In the genomic region with DNA sequence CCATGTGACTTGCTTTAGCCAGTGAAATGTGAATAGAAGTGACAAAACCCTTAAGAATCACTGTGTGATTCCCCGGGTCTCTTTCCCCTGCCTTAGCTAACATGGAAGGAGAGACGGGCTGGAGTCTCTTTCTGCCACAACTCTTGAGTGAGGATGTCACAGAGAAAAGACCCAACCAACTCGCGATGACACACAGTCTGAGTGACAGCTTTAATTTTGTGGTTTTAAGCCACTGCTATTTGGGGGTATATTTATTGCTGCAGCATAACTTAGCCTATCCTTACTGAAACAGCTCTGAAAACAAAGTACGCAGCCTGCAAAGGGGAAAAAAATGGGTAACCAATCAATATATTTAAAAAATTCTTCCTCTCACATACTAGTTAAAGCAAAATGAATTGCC, we compare ENCODE assay signal across 37 cellular contexts.
A peak's percentile ranks its signal among the peaks of the same experiment; 100 is the strongest.
DNase-seq lines count a peak whose midpoint lies in the region; ATAC-seq, FAIRE-seq and TF ChIP-seq lines count a peak whose summit lies in the region.
"Had no signal": no experiment of that assay in that cellular context is flagged by ENCODE, and none has a peak within 500 bp of the region (broad histone marks: within the 10 kb centered on the region; RNA-seq: fewer than 3 reads in every experiment).

No MANE protein-coding gene starts in this region.

- no peaks in the 10 kb centered on the region for H3K79me2 ChIP-seq in HepG2 (ENCODE audit: insufficient read depth, low read length)
- no peaks in the 10 kb centered on the region for H3K79me2 ChIP-seq in K562 (ENCODE audit: control insufficient read depth, insufficient read depth, low read length)

- no peak for TF ChIP-seq CTCF in right atrium auricular region (IDR thresholded peaks at IDR 0.05)
- no peak for TF ChIP-seq CTCF in HepG2 (CRISPR knock-in tag; IDR thresholded peaks at IDR 0.05)
- no peak for TF ChIP-seq CTCF in right lobe of liver (IDR thresholded peaks at IDR 0.05)
- no peak for TF ChIP-seq CTCF in K562 (IDR thresholded peaks at IDR 0.05 in 2 of 3, conservative IDR thresholded peaks at IDR 0.05 in 1 of 3; ENCODE audit: insufficient read depth in 2 of 3, low read depth in 1 of 3, low read length in 3 of 3)
- no peak for TF ChIP-seq CTCF in type B pancreatic cell (conservative IDR thresholded peaks at IDR 0.05)
- no peak for TF ChIP-seq CTCF in gastrocnemius medialis (IDR thresholded peaks at IDR 0.05 in 4 of 5, conservative IDR thresholded peaks at IDR 0.05 in 1 of 5)

- H3K36me3 ChIP-seq in right atrium auricular region (no peaks in the 10 kb centered on the region), HepG2 (replicated peaks in 1 of 2; ENCODE audit: control insufficient read depth in 1 of 2, insufficient read depth in 2 of 2, low read length in 2 of 2) (no peaks in the 10 kb centered on the region), right lobe of liver (no peaks in the 10 kb centered on the region), K562 (ENCODE audit: control insufficient read depth, insufficient read depth, low read length) (no peaks in the 10 kb centered on the region), gastrocnemius medialis (no peaks in the 10 kb centered on the region), neuronal stem cell (replicated peaks in 1 of 2; ENCODE audit: control insufficient read depth in 2 of 2, insufficient read depth in 2 of 2, low read length in 2 of 2) (no peaks in the 10 kb centered on the region)
- H3K36me3 ChIP-seq: BE2C; BLaER1; BLaER1 treated with 17β-estradiol and CSF1 and Interleukin-3, amounts not matched to agents 10 nM and 100 nM had no signal

- ATAC-seq in HepG2 (no peak), right lobe of liver (no peak), K562 (no peak), gastrocnemius medialis (no peak)
- ATAC-seq: A549; CD8-positive, alpha-beta T cell had no signal

- no peaks in the 10 kb centered on the region for H3K4me1 ChIP-seq in right atrium auricular region
- H3K4me1 ChIP-seq in HepG2 (ENCODE audit: insufficient read depth, low read length), result no peaks in the 10 kb centered on the region
- no peaks in the 10 kb centered on the region for H3K4me1 ChIP-seq in right lobe of liver
- no peaks in the 10 kb centered on the region for H3K4me1 ChIP-seq in K562 (replicated peaks in 1 of 2; ENCODE audit: control insufficient read depth in 2 of 2, insufficient read depth in 2 of 2, low read length in 2 of 2)
- no peaks in the 10 kb centered on the region for H3K4me1 ChIP-seq in gastrocnemius medialis
- no peaks in the 10 kb centered on the region for H3K4me1 ChIP-seq in neuronal stem cell (ENCODE audit: control insufficient read depth in 2 of 2, insufficient read depth in 1 of 2, low read depth in 1 of 2, low read length in 2 of 2)
- H3K4me1 ChIP-seq: A549, Caco-2 had no signal

- H3K4me3 ChIP-seq in right atrium auricular region (no peak overlapping the region), HepG2 (replicated peaks in 1 of 3; ENCODE audit: insufficient read depth in 1 of 3, low read depth in 2 of 3, low read length in 3 of 3) (no peak overlapping the region), right lobe of liver (no peak overlapping the region), K562 (no peak overlapping the region), gastrocnemius medialis (no peak overlapping the region), neuronal stem cell (ENCODE audit: low read length in 2 of 2) (no peak overlapping the region)
- H3K4me3 ChIP-seq: A549; BLaER1; BLaER1 treated with 17β-estradiol and CSF1 and Interleukin-3, amounts not matched to agents 10 nM and 100 nM had no signal

- no peak for TF ChIP-seq POLR2A in HepG2 (IDR thresholded peaks at IDR 0.05; ENCODE audit: insufficient read depth in 1 of 2, low read depth in 2 of 2, low read length in 2 of 2)
- TF ChIP-seq POLR2A in right lobe of liver (IDR thresholded peaks at IDR 0.05), result no peak
- no peak for TF ChIP-seq POLR2A in K562 (conservative IDR thresholded peaks at IDR 0.05)
- TF ChIP-seq POLR2A in gastrocnemius medialis (IDR thresholded peaks at IDR 0.05), result no peak

- H3K9me3 Mint-ChIP-seq in type B pancreatic cell, result peaks cover 7% of the 10 kb centered on the region
- H3K9me3 Mint-ChIP-seq: CD4-positive, alpha-beta T cell had no signal

- H2AK5ac ChIP-seq in neuronal stem cell (ENCODE audit: low read depth, low read length), result no peak overlapping the region

- H3K9me3 ChIP-seq in right atrium auricular region (no peaks in the 10 kb centered on the region), HepG2 (ENCODE audit: low read length) (no peaks in the 10 kb centered on the region), right lobe of liver (no peaks in the 10 kb centered on the region), K562 (replicated peaks; ENCODE audit: control insufficient read depth, insufficient read depth, low read depth, low read length) (no peaks in the 10 kb centered on the region), gastrocnemius medialis (no peaks in the 10 kb centered on the region), neuronal stem cell (replicated peaks in 1 of 2; ENCODE audit: control insufficient read depth in 2 of 2, insufficient read depth in 1 of 2, low read depth in 1 of 2, low read length in 2 of 2) (peaks cover 0 to 1% of the 10 kb centered on the region in 2 donors)
- H3K9me3 ChIP-seq: A549, BE2C, Caco-2 had no signal

- H3K36me3 Mint-ChIP-seq in type B pancreatic cell, result no peaks in the 10 kb centered on the region
- H3K36me3 Mint-ChIP-seq: CD14-positive monocyte; CD4-positive, alpha-beta memory T cell; CD4-positive, CD25-positive, alpha-beta regulatory T cell; CD8-positive, alpha-beta memory T cell; CD8-positive, alpha-beta T cell had no signal

- WGBS in HepG2 (ENCODE audit: low lambda C conversion rate), result 11% methylated on average over 5 of the region's 5 CpGs
- WGBS in right lobe of liver (ENCODE audit: insufficient coverage, low coverage, low lambda C conversion rate, missing lambda C conversion rate), result 63% methylated on average over 5 of the region's 5 CpGs
- WGBS in K562 (ENCODE audit: insufficient coverage, low coverage, missing lambda C conversion rate), result 1% methylated on average over 5 of the region's 5 CpGs
- no CpG with 5 or more reads among the region's 5 CpGs for WGBS in neuronal stem cell (ENCODE audit: extremely low coverage in 2 of 2, insufficient read length in 2 of 2, insufficient replicate concordance in 1 of 2), 2 donors

- H4K20me1 ChIP-seq in HepG2 (ENCODE audit: insufficient read depth, low read length) (no peaks in the 10 kb centered on the region), K562 (replicated peaks; ENCODE audit: control insufficient read depth, insufficient read depth, low read length) (no peaks in the 10 kb centered on the region)
- H4K20me1 ChIP-seq: BLaER1; BLaER1 treated with 17β-estradiol and CSF1 and Interleukin-3, amounts not matched to agents 10 nM and 100 nM had no signal

- no peak overlapping the region for H3K4ac ChIP-seq in neuronal stem cell (ENCODE audit: low read length)

- TF ChIP-seq RAD21 in HepG2 (CRISPR knock-in tag; IDR thresholded peaks at IDR 0.05) (no peak), K562 (CRISPR knock-in tag; conservative IDR thresholded peaks at IDR 0.05 in 1 of 2, IDR thresholded peaks at IDR 0.05 in 1 of 2) (no peak)

- H3K18ac ChIP-seq in neuronal stem cell (ENCODE audit: low read length), result no peak overlapping the region

- H3K14ac ChIP-seq in neuronal stem cell (ENCODE audit: low read length), result no peak overlapping the region

- in situ Hi-C loops in HepG2 (cut with HindIII; ENCODE audit: extremely low pct_ligation_motif_present, low pct_unique_long_range_greater_than_20kb), result no loop called here
- in situ Hi-C loops in K562 (cut with MboI), result no loop called here
- in situ Hi-C loops in gastrocnemius medialis (cut with MboI; ENCODE audit: low sequenced_read_pairs in 4 of 4), result no loop called here

- H3K9ac ChIP-seq in HepG2 (ENCODE audit: insufficient read depth, low read depth, low read length) (no peak overlapping the region), K562 (ENCODE audit: insufficient read depth in 1 of 2, low read depth in 2 of 2, low read length in 2 of 2) (no peak overlapping the region), neuronal stem cell (ENCODE audit: low read depth, low read length, poor library complexity) (no peak overlapping the region)
- H3K9ac ChIP-seq: BLaER1; BLaER1 treated with 17β-estradiol and CSF1 and Interleukin-3, amounts not matched to agents 10 nM and 100 nM had no signal

- H3K27ac ChIP-seq in right atrium auricular region (no peak overlapping the region), HepG2 (ENCODE audit: extremely low read length, insufficient read depth, low read length) (no peak overlapping the region), right lobe of liver (no peak overlapping the region), K562 (ENCODE audit: extremely low read depth, low read depth, low read length) (no peak overlapping the region), gastrocnemius medialis (no peak overlapping the region), neuronal stem cell (replicated peaks; ENCODE audit: low read length) (no peak overlapping the region)
- H3K27ac ChIP-seq: 22Rv1; A549; BLaER1; BLaER1 treated with 17β-estradiol and CSF1 and Interleukin-3, amounts not matched to agents 10 nM and 100 nM; C4-2B had no signal

- H3K27ac Mint-ChIP-seq in type B pancreatic cell, result no peak overlapping the region
- H3K27ac Mint-ChIP-seq: B cell; CD14-positive monocyte; CD4-positive, alpha-beta memory T cell; CD4-positive, alpha-beta T cell; CD4-positive, CD25-positive, alpha-beta regulatory T cell; CD8-positive, alpha-beta memory T cell; CD8-positive, alpha-beta T cell had no signal

- H3K27me3 ChIP-seq in right atrium auricular region (no peaks in the 10 kb centered on the region), HepG2 (ENCODE audit: control insufficient read depth in 1 of 2, insufficient read depth in 2 of 2, low read length in 2 of 2) (peaks cover 0 to 5% of the 10 kb centered on the region in 2 experiments; a peak in 1 of 5 replicates), right lobe of liver (no peaks in the 10 kb centered on the region), K562 (ENCODE audit: control insufficient read depth in 2 of 2, insufficient read depth in 2 of 2, low read length in 2 of 2) (no peaks in the 10 kb centered on the region), gastrocnemius medialis (no peaks in the 10 kb centered on the region), neuronal stem cell (ENCODE audit: control insufficient read depth in 3 of 3, insufficient read depth in 3 of 3, low read depth in 1 of 3, low read length in 3 of 3) (no peaks in the 10 kb centered on the region)
- H3K27me3 ChIP-seq: BE2C; BLaER1; BLaER1 treated with 17β-estradiol and CSF1 and Interleukin-3, amounts not matched to agents 10 nM and 100 nM had no signal

- H3K23ac ChIP-seq in neuronal stem cell (ENCODE audit: low read depth, low read length, poor library complexity), result no peak overlapping the region

- DNase-seq in right atrium auricular region (ENCODE audit: low spot score) (peak; percentile 32), cardiac septum (ENCODE audit: low spot score) (no peak), HepG2 (ENCODE audit: low spot score) (no peak), right lobe of liver (no peak), K562 (ENCODE audit: extremely low read depth in 1 of 4, low spot score in 3 of 4) (no peak), type B pancreatic cell (ENCODE audit: extremely low spot score, unreplicated experiment) (peak; percentile 16), gastrocnemius medialis (no peak), neuronal stem cell (ENCODE audit: low spot score) (no peak)
- DNase-seq: 8988T; ACHN; AML-193; BE2C; C1 segment of cervical spinal cord; Caco-2; Calu3; CD4-positive, alpha-beta memory T cell; CD4-positive, alpha-beta T cell; CD4-positive, CD25-positive, alpha-beta regulatory T cell; CD8-positive, alpha-beta memory T cell; CD8-positive, alpha-beta T cell; COR-L47; DMS 273 treated with DMSO at 0.1 percent for 48 hours; DMS153; DMS53; DMS79; DMS79 treated with DMSO at 0.1 percent for 48 hours; DND-41; EL had no signal

- no peak overlapping the region for H4K8ac ChIP-seq in neuronal stem cell (ENCODE audit: low read depth, low read length)

- no peak overlapping the region for H4K91ac ChIP-seq in neuronal stem cell (ENCODE audit: low read depth, low read length, poor library complexity)

- CTCF ChIA-PET in HepG2 (lab: Yijun Ruan, JAX; ENCODE audit: low intra/inter-chr PET ratio, low total read pairs) (no interaction called here), K562 (lab: Yijun Ruan, JAX; ENCODE audit: low intra/inter-chr PET ratio) (no interaction called here)

- no peak overlapping the region for H2BK12ac ChIP-seq in neuronal stem cell (ENCODE audit: low read length)

- H3K79me1 ChIP-seq in neuronal stem cell (ENCODE audit: low read depth, low read length), result no peaks in the 10 kb centered on the region

- intact Hi-C loops in cardiac septum (cut with DNase I), result no loop called here
- intact Hi-C loops in HepG2 (cut with micrococcal nuclease; ENCODE audit: unreplicated experiment), result no loop called here
- intact Hi-C loops in right lobe of liver (cut with DNase I), result no loop called here
- intact Hi-C loops in K562 (cut with micrococcal nuclease), result no loop called here
- intact Hi-C loops in gastrocnemius medialis (cut with DNase I; ENCODE audit: low total_unique reads), result no loop called here

- FAIRE-seq in HepG2 (lab: Jason Lieb, UNC) (no peak), K562 (lab: Jason Lieb, UNC) (no peak)
- FAIRE-seq: A204.1, A549, D721Med had no signal

- POLR2A ChIA-PET in HepG2 (lab: Yijun Ruan, JAX) (no interaction called here), K562 (lab: Yijun Ruan, JAX) (no interaction called here)

- H2BK120ac ChIP-seq in neuronal stem cell (ENCODE audit: low read depth, low read length), result no peak overlapping the region

- H2AFZ ChIP-seq in HepG2 (ENCODE audit: low read length), result no peak overlapping the region
- H2AFZ ChIP-seq in K562 (ENCODE audit: low read depth, low read length), result no peak overlapping the region
- no peak overlapping the region for H2AFZ ChIP-seq in neuronal stem cell (ENCODE audit: low read length)

- no peak overlapping the region for H2BK15ac ChIP-seq in neuronal stem cell (ENCODE audit: low read length)

- no peaks in the 10 kb centered on the region for H3K27me3 Mint-ChIP-seq in type B pancreatic cell
- H3K27me3 Mint-ChIP-seq: B cell; CD4-positive, alpha-beta memory T cell; CD4-positive, alpha-beta T cell; CD4-positive, CD25-positive, alpha-beta regulatory T cell; CD8-positive, alpha-beta memory T cell had no signal

- no peaks in the 10 kb centered on the region for H3K4me1 Mint-ChIP-seq in type B pancreatic cell (ENCODE audit: unreplicated experiment)
- H3K4me1 Mint-ChIP-seq: B cell; CD14-positive monocyte; CD4-positive, alpha-beta memory T cell; CD4-positive, CD25-positive, alpha-beta regulatory T cell; CD8-positive, alpha-beta memory T cell had no signal

- H3K4me2 ChIP-seq in HepG2 (ENCODE audit: low read depth, low read length), result no peak overlapping the region
- H3K4me2 ChIP-seq in K562 (ENCODE audit: insufficient read depth, low read length), result no peak overlapping the region
- no peak overlapping the region for H3K4me2 ChIP-seq in neuronal stem cell (ENCODE audit: insufficient read depth, low read length, poor library complexity, severe bottlenecking)
- H3K4me2 ChIP-seq: A549; BLaER1; BLaER1 treated with 17β-estradiol and CSF1 and Interleukin-3, amounts not matched to agents 10 nM and 100 nM had no signal

- no peak overlapping the region for H3K4me3 Mint-ChIP-seq in type B pancreatic cell
- H3K4me3 Mint-ChIP-seq: B cell; CD14-positive monocyte; CD4-positive, alpha-beta memory T cell; CD4-positive, alpha-beta T cell; CD4-positive, CD25-positive, alpha-beta regulatory T cell; CD8-positive, alpha-beta memory T cell; CD8-positive, alpha-beta T cell had no signal

- H2BK5ac ChIP-seq in neuronal stem cell (ENCODE audit: low read length), result no peak overlapping the region

- no TSS peak for BruUV-seq in HepG2 (replicated peaks; lab: Mats Ljungman, UMichigan)
- BruUV-seq in K562 (replicated peaks; lab: Mats Ljungman, UMichigan), result no TSS peak

- no peaks in the 10 kb centered on the region for H3K9me1 ChIP-seq in K562 (ENCODE audit: control insufficient read depth, insufficient read depth, low read length)

- TF ChIP-seq EP300 in HepG2 (IDR thresholded peaks at IDR 0.05; ENCODE audit: low read depth in 2 of 2, low read length in 2 of 2) (no peak), HepG2 (CRISPR knock-in tag; IDR thresholded peaks at IDR 0.05; ENCODE audit: borderline replicate concordance) (no peak), K562 (IDR thresholded peaks at IDR 0.05; ENCODE audit: low read length) (no peak)

Comparison
In these comparisons a context has a peak if more than half of its experiments do, and no peak if none do; other contexts are left out.
1. DNase-seq: peak in right atrium auricular region (single experiment) and type B pancreatic cell (single experiment); none in cardiac septum (single experiment), HepG2 (single experiment), right lobe of liver (0 of 3), K562 (0 of 4), gastrocnemius medialis (0 of 2) and neuronal stem cell (single experiment).